1 cellular context compared by ENCODE assay signal in genomic region chr3:62371735-62372591, GRCh38.
TF ChIP-seq lines count a peak whose summit lies in the region.

No MANE protein-coding gene starts in this region.

TF ChIP-seq in SK-N-SH, 30 proteins besides CTCF, POLR2A, EP300 and RAD21 (continued from another document):
- TF ChIP-seq USF2 (IDR thresholded peaks at IDR 0.05; ENCODE audit: borderline replicate concordance, low read depth, low read length) (no peak), NRF1 (IDR thresholded peaks at IDR 0.05; ENCODE audit: low read depth, low read length) (no peak), POLR2AphosphoS5 (IDR thresholded peaks at IDR 0.05; ENCODE audit: low read depth, low read length) (no peak), FOSL2 (IDR thresholded peaks at IDR 0.05; ENCODE audit: borderline replicate concordance, low read depth) (no peak), PBX3 (IDR thresholded peaks at IDR 0.05) (no peak), MXI1 (IDR thresholded peaks at IDR 0.05; ENCODE audit: low read depth, low read length) (no peak)
TF ChIP-seq in SK-N-SH: peak in this region for 0.
